23 cellular contexts compared by ENCODE assay signal in genomic region chr20:16205505-16205904, GRCh38.
"Had no signal": no experiment of that assay in that cellular context is flagged by ENCODE, and none has a peak within 500 bp of the region (broad histone marks: within the 10 kb centered on the region; RNA-seq: fewer than 3 reads in every experiment).

No MANE protein-coding gene starts in this region.

- H3K27ac ChIP-seq: breast epithelium, esophagus squamous epithelium, left lung, tibial artery had no signal

- H3K27me3 ChIP-seq: breast epithelium, esophagus squamous epithelium, left lung, tibial artery had no signal

- H3K36me3 ChIP-seq: breast epithelium, esophagus squamous epithelium, left lung, tibial artery had no signal

- H3K4me1 ChIP-seq: breast epithelium, esophagus squamous epithelium, left lung had no signal

- ATAC-seq: activated CD8-positive, alpha-beta T cell treated with anti-CD3 and anti-CD28 coated beads, Interleukin-2, amount 10 ng/mL, durations not matched to agents 7 days and 5 days; left lung had no signal

- H3K9me3 ChIP-seq: breast epithelium, esophagus squamous epithelium, left lung, tibial artery had no signal

- H3K4me3 ChIP-seq: breast epithelium, esophagus squamous epithelium, left lung, tibial artery had no signal

- DNase-seq: activated CD4-positive, alpha-beta T cell treated with anti-CD3 and anti-CD28 coated beads, Interleukin-2, amount 10 ng/mL, durations not matched to agents 7 days and 5 days; activated CD8-positive, alpha-beta T cell treated with anti-CD3 and anti-CD28 coated beads, Interleukin-2, amount 10 ng/mL, durations not matched to agents 7 days and 5 days; activated naive CD4-positive, alpha-beta T cell treated with Interleukin-2 at 50 U/mL for 16 hours; activated naive CD8-positive, alpha-beta T cell treated with anti-CD3 and anti-CD28 coated beads, Interleukin-2, amount 10 ng/mL, durations not matched to agents 7 days and 5 days; activated T-cell treated with anti-CD3 and anti-CD28 coated beads, Interleukin-2, amount 50 U/mL, for 24 hours; amygdala; cerebellar nuclear complex; cortex of kidney; effector CD4-positive, alpha-beta T cell; esophagus squamous epithelium; glutamatergic neuron; hypothalamus; left lung; midbrain; occipital lobe; posterior cingulate gyrus; stimulated activated CD4-positive, alpha-beta T cell treated with anti-CD3 and anti-CD28 coated beads, Interleukin-12 subunit alpha, Interleukin-12 subunit beta, amount 100 ng/mL, for 4 hours; stimulated activated CD4-positive, alpha-beta T cell treated with anti-CD3 and anti-CD28 coated beads, Interleukin-1b, Interleukin-23, amount 100 ng/mL, for 48 hours; stimulated activated CD8-positive, alpha-beta memory T cell treated with anti-CD3 and anti-CD28 coated beads, Interleukin-4, amount 100 ng/mL, for 48 hours; stimulated activated naive CD4-positive, alpha-beta T cell treated with Interleukin-2 at 50 U/mL for 16 hours; T1000; tibial artery had no signal
